Comparison of ENCODE assay signal across 29 cellular contexts in the genomic region with DNA sequence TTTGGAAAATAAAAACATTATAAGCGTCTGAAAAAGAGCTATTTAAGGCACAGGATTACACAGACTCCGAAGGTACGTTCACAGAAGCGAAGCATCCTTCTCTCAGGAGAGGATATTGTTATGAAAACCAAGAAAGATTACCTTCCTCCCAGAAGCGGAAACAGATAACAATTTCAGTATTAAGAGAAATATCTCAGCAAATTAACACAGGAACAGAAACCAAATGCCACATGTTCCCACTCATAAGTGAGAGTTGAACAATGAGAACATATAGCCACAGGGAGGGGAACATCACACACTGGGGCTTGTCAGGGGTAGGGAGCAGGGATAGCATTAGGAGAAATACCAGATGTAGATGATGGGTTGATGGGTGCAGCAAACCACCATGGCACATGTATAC.
DNase-seq lines count a peak whose midpoint lies in the region; ATAC-seq and TF ChIP-seq lines count a peak whose summit lies in the region.
"Had no signal": no experiment of that assay in that cellular context is flagged by ENCODE, and none has a peak within 500 bp of the region (broad histone marks: within the 10 kb centered on the region; RNA-seq: fewer than 3 reads in every experiment).

No MANE protein-coding gene starts in this region.

- H3K4me3 Mint-ChIP-seq in nephron progenitor cell: no peak overlapping the region
- H3K4me3 Mint-ChIP-seq: CD8-positive, alpha-beta T cell had no signal

- TF ChIP-seq CTCF in GM12865 (IDR thresholded peaks at IDR 0.05; ENCODE audit: insufficient read depth, low read depth, low read length, missing control alignments) (no peak), nephron progenitor cell (IDR thresholded peaks at IDR 0.05) (no peak)

- no peaks in the 10 kb centered on the region for H3K9me3 Mint-ChIP-seq in nephron progenitor cell
- H3K9me3 Mint-ChIP-seq: CD8-positive, alpha-beta T cell had no signal

- peaks cover 18% of the 10 kb centered on the region for H3K36me3 Mint-ChIP-seq in nephron progenitor cell (ENCODE audit: low read depth)

- no peaks in the 10 kb centered on the region for H3K27me3 Mint-ChIP-seq in nephron progenitor cell (ENCODE audit: low read depth, poor library complexity)

- peak overlapping the region; percentile 2 for H3K27ac Mint-ChIP-seq in nephron progenitor cell
- H3K27ac Mint-ChIP-seq: CD8-positive, alpha-beta T cell had no signal

- peak; percentile 35 for DNase-seq in GM12865 (ENCODE audit: low read depth)
- DNase-seq in nephron progenitor cell: no peak
- DNase-seq in activated CD4-positive, alpha-beta T cell treated with anti-CD3 and anti-CD28 coated beads, Interleukin-2, amount 50 U/mL, for 1 hour: no peak
- no peak for DNase-seq in retina
- no peak for DNase-seq in NCI-H2081 treated with DMSO at 0.1 percent for 48 hours (lab: John Stamatoyannopoulos, UW)
- no peak for DNase-seq in COLO829 (ENCODE audit: low spot score)
- DNase-seq: AML-193; CD8-positive, alpha-beta T cell; DMS 273 treated with DMSO at 0.1 percent for 48 hours; DMS79 treated with DMSO at 0.1 percent for 48 hours; GF-D8; GOT3; HCEC 1CT; Karpas-422; NCI-H1092 treated with DMSO at 0.1 percent for 48 hours; NCI-H1436 treated with DMSO at 0.1 percent for 48 hours; NCI-H1930; NCI-H446; NCI-H524 treated with DMSO at 0.1 percent for 48 hours; NCI-H774; NK-92 treated with Interleukin-12 subunit alpha and Interleukin-12 subunit beta, amount 100 ng/mL, for 24 hours; Right ventricle myocardium superior; RPMI8226; T-helper 2 cell had no signal

- no peaks in the 10 kb centered on the region for H3K4me1 Mint-ChIP-seq in nephron progenitor cell

- no peak overlapping the region for H3K4me3 ChIP-seq in GM12865 (ENCODE audit: low read depth, low read length)
- H3K4me3 ChIP-seq: A549; BLaER1 treated with 17β-estradiol and CSF1 and Interleukin-3, amounts not matched to agents 10 nM and 100 nM; SJSA1 had no signal

- ATAC-seq in GM18519 (IDR thresholded peaks at IDR 0.05; ENCODE audit: low FRiP score, unreplicated experiment): peak; percentile 45
- peak; percentile 65 for ATAC-seq in HG03175 (IDR thresholded peaks at IDR 0.05; ENCODE audit: unreplicated experiment)
- ATAC-seq: A549; CD8-positive, alpha-beta T cell had no signal
